Comparison of ENCODE assay signal across 1 cellular context in genomic region chr22:43861529-43861928, GRCh38.
A peak's percentile ranks its signal among the peaks of the same experiment; 100 is the strongest.
TF ChIP-seq lines count a peak whose summit lies in the region.

No MANE protein-coding gene starts in this region.

TF ChIP-seq in HepG2, 621 proteins besides CTCF, POLR2A, EP300 and RAD21:
- no peak for TF ChIP-seq MTERF4 (CRISPR knock-in tag; IDR thresholded peaks at IDR 0.05)
- no peak for TF ChIP-seq REST (IDR thresholded peaks at IDR 0.05; ENCODE audit: borderline replicate concordance in 1 of 2, low read depth in 1 of 2, low read length in 2 of 2)
- TF ChIP-seq ZNF616 (CRISPR knock-in tag; IDR thresholded peaks at IDR 0.05; ENCODE audit: low read depth), result no peak
- TF ChIP-seq MTA3 (CRISPR knock-in tag; IDR thresholded peaks at IDR 0.05), result no peak
- peak; percentile 65 for TF ChIP-seq ZMYM3 (CRISPR knock-in tag; IDR thresholded peaks at IDR 0.05)
- no peak for TF ChIP-seq ZNF33A (CRISPR knock-in tag; IDR thresholded peaks at IDR 0.05; ENCODE audit: borderline replicate concordance)
- TF ChIP-seq ZHX2 (IDR thresholded peaks at IDR 0.05; ENCODE audit: low read depth), result no peak
- no peak for TF ChIP-seq ZHX2 (CRISPR knock-in tag; IDR thresholded peaks at IDR 0.05; ENCODE audit: borderline replicate concordance)
- TF ChIP-seq CREB1 (IDR thresholded peaks at IDR 0.05), result peak; percentile 85
- no peak for TF ChIP-seq CREB1 (CRISPR knock-in tag; IDR thresholded peaks at IDR 0.05)
- TF ChIP-seq ZNF768 (CRISPR knock-in tag; IDR thresholded peaks at IDR 0.05), result peak; percentile 99
- TF ChIP-seq, protein P1, sequence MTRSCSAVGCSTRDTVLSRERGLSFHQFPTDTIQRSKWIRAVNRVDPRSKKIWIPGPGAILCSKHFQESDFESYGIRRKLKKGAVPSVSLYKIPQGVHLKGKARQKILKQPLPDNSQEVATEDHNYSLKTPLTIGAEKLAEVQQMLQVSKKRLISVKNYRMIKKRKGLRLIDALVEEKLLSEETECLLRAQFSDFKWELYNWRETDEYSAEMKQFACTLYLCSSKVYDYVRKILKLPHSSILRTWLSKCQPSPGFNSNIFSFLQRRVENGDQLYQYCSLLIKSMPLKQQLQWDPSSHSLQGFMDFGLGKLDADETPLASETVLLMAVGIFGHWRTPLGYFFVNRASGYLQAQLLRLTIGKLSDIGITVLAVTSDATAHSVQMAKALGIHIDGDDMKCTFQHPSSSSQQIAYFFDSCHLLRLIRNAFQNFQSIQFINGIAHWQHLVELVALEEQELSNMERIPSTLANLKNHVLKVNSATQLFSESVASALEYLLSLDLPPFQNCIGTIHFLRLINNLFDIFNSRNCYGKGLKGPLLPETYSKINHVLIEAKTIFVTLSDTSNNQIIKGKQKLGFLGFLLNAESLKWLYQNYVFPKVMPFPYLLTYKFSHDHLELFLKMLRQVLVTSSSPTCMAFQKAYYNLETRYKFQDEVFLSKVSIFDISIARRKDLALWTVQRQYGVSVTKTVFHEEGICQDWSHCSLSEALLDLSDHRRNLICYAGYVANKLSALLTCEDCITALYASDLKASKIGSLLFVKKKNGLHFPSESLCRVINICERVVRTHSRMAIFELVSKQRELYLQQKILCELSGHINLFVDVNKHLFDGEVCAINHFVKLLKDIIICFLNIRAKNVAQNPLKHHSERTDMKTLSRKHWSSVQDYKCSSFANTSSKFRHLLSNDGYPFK (CRISPR knock-in tag; IDR thresholded peaks at IDR 0.05; ENCODE audit: borderline replicate concordance), result peak; percentile 44; the same call in 1 of the 2 replicates
- TF ChIP-seq ATF7 (IDR thresholded peaks at IDR 0.05), result 0 out of 2 replicates have a peak, but pooled peaks have one; percentile 50
- TF ChIP-seq ATF7 (CRISPR knock-in tag; IDR thresholded peaks at IDR 0.05), result no peak
